In the genomic region with DNA sequence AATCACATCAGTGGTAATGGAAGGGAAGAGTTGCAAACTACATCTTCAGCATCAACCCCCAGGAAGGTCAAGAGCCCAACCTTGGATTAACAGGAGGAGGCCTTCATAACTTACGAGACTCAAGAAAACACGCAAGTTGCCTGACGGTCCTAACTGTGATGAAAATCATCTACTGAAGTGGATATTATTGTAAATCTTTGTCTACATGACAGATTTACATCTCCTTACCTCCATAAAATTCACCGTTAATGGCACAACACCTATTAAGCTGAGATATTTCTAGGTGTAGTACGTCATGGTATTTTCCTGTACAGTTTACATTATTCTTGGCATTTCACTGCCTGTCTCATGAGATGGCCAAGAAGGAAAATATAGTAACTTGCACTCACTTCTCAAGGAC, we compare ENCODE assay signal across 21 cellular contexts.
"Had no signal": no experiment of that assay in that cellular context is flagged by ENCODE, and none has a peak within 500 bp of the region (broad histone marks: within the 10 kb centered on the region; RNA-seq: fewer than 3 reads in every experiment).

No MANE protein-coding gene starts in this region.

- FAIRE-seq: endothelial cell of umbilical vein, islet of Langerhans, keratinocyte had no signal

- H3K9me3 ChIP-seq: colonic mucosa, esophagus muscularis mucosa, gastrocnemius medialis, heart right ventricle, left lung, lower lobe of right lung, mucosa of descending colon had no signal

- DNase-seq: colonic mucosa; cortex of kidney; effector CD8-positive, alpha-beta T cell; foreskin melanocyte; gastrocnemius medialis; glutamatergic neuron; head of caudate nucleus; heart right ventricle; hippocampal formation; left cardiac atrium; left lung; left ventricle myocardium superior; lower lobe of right lung; mesenchymal stem cell; mucosa of descending colon had no signal

- H3K27ac Mint-ChIP-seq: dendritic cell treated with granulocyte-macrophage colony-stimulating factor and Interleukin-4, amounts not matched to agents 40 ng/mL and 50 ng/mL, for 4 days; mesothelial cell of epicardium had no signal

- H3K9me3 Mint-ChIP-seq: dendritic cell treated with granulocyte-macrophage colony-stimulating factor and Interleukin-4, amounts not matched to agents 40 ng/mL and 50 ng/mL, for 4 days had no signal

- ATAC-seq: gastrocnemius medialis, heart right ventricle, left cardiac atrium, left lung, left ventricle myocardium superior, lower lobe of right lung, mucosa of descending colon had no signal

- H3K4me1 ChIP-seq: colonic mucosa, gastrocnemius medialis, heart right ventricle, left lung, lower lobe of right lung had no signal

- H3K27me3 Mint-ChIP-seq: dendritic cell treated with granulocyte-macrophage colony-stimulating factor and Interleukin-4, amounts not matched to agents 40 ng/mL and 50 ng/mL, for 4 days had no signal

- H3K36me3 Mint-ChIP-seq: mesothelial cell of epicardium had no signal

- H3K27ac ChIP-seq: colonic mucosa, esophagus muscularis mucosa, gastrocnemius medialis, heart right ventricle, left lung, lower lobe of right lung had no signal

- H3K4me3 ChIP-seq: colonic mucosa, esophagus muscularis mucosa, gastrocnemius medialis, heart right ventricle, left lung, lower lobe of right lung, mucosa of descending colon had no signal

- H3K27me3 ChIP-seq: colonic mucosa, esophagus muscularis mucosa, gastrocnemius medialis, heart right ventricle, left lung had no signal

- H3K36me3 ChIP-seq: colonic mucosa, esophagus muscularis mucosa, gastrocnemius medialis, heart right ventricle, left lung, lower lobe of right lung had no signal

- H3K4me1 Mint-ChIP-seq: mesothelial cell of epicardium had no signal

- H3K4me3 Mint-ChIP-seq: dendritic cell treated with granulocyte-macrophage colony-stimulating factor and Interleukin-4, amounts not matched to agents 40 ng/mL and 50 ng/mL, for 4 days; mesothelial cell of epicardium had no signal
